Comparison of ENCODE assay signal across 8 cellular contexts in genomic region chr16:87950765-87951549, GRCh38. TPM values are rescaled to one million over a fixed set of nuclear protein-coding genes. Genes with fewer than 3 reads are reported as not detected.
DNase-seq lines count a peak whose midpoint lies in the region; ATAC-seq lines count a peak whose summit lies in the region.

TSS of gene BANP (plus strand) at chr16:87951434. CDS start at chr16:87975116, 23,682 bp downstream.

- peak within 1 kb of the TSS; percentile 98 for H3K27ac Mint-ChIP-seq in activated CD8-positive, alpha-beta memory T cell treated with anti-CD3 and anti-CD28 coated beads, Interleukin-2, amount 10 ng/mL, durations not matched to agents 7 days and 5 days

- peak within 1 kb of the TSS; percentile 96 to 98 for H3K18ac ChIP-seq in mesenchymal stem cell (ENCODE audit: low read depth in 1 of 2, low read length in 2 of 2)

- H2BK120ac ChIP-seq in mesenchymal stem cell (ENCODE audit: low read depth, low read length): peak within 1 kb of the TSS; percentile 91

- peak within 1 kb of the TSS; percentile 5 for H2AK5ac ChIP-seq in mesenchymal stem cell (ENCODE audit: low read length, severe bottlenecking)

- CTCF ChIA-PET in activated CD8-positive, alpha-beta memory T cell treated with anti-CD3 and anti-CD28 coated beads, Interleukin-2, amount 10 ng/mL, durations not matched to agents 7 days and 5 days (lab: Charles Lee): interaction anchor here (0.7 to 1.4 kb wide), 9 partner anchors 10 to 619 kb away, joined by 3 to 5 read pairs (median 4); partner anchors contain the start of gene ZC3H18

- H3K4me1 ChIP-seq in HUES48 (ENCODE audit: control insufficient read depth, insufficient read depth, low read length) (peaks cover 5% of the 10 kb centered on the region; the same call in 1 of the 2 replicates), NT2/D1 (ENCODE audit: insufficient read depth, insufficient read length) (peaks cover 10% of the 10 kb centered on the region), endocrine pancreas (ENCODE audit: control insufficient read depth, insufficient read depth, low read length) (no peaks in the 10 kb centered on the region), mesenchymal stem cell (ENCODE audit: control insufficient read depth, insufficient read depth, low read depth, low read length) (peaks cover 17% of the 10 kb centered on the region)

- H3K79me1 ChIP-seq in mesenchymal stem cell (replicated peaks; ENCODE audit: low read length, poor library complexity, severe bottlenecking): peaks cover 3% of the 10 kb centered on the region

- H3K23ac ChIP-seq in mesenchymal stem cell (ENCODE audit: low read length in 2 of 2): peak within 1 kb of the TSS in 1 of 2 experiments; percentile 46

- peak within 1 kb of the TSS; percentile 98 for H2BK5ac ChIP-seq in mesenchymal stem cell (ENCODE audit: low read depth, low read length, poor library complexity, severe bottlenecking)

- peak within 1 kb of the TSS; percentile 83 to 87 for H2BK12ac ChIP-seq in mesenchymal stem cell (ENCODE audit: low read length in 2 of 2)

- peak; percentile 88 for ATAC-seq in GM21390 (IDR thresholded peaks at IDR 0.05; ENCODE audit: unreplicated experiment)
- peak; percentile 96 for ATAC-seq in activated CD8-positive, alpha-beta memory T cell treated with anti-CD3 and anti-CD28 coated beads, Interleukin-2, amount 10 ng/mL, durations not matched to agents 7 days and 5 days

- DNase-seq in D341Med (ENCODE audit: low spot score) (peak; percentile 99), NT2/D1 (ENCODE audit: low read depth, low spot score) (peak; percentile 99), mesenchymal stem cell (peak; percentile 98)
- peak; percentile 100 for DNase-seq in activated CD8-positive, alpha-beta memory T cell treated with anti-CD3 and anti-CD28 coated beads, Interleukin-2, amount 10 ng/mL, durations not matched to agents 7 days and 5 days
- DNase-seq in stimulated activated CD8-positive, alpha-beta memory T cell treated with anti-CD3 and anti-CD28 coated beads, Interleukin-12 subunit alpha, Interleukin-12 subunit beta, amount 100 ng/mL, for 4 hours (ENCODE audit: low read depth): peak; percentile 93

- H4K8ac ChIP-seq in mesenchymal stem cell (ENCODE audit: low read length): peak within 1 kb of the TSS; percentile 98

- peak within 1 kb of the TSS; percentile 92 for H4K91ac ChIP-seq in mesenchymal stem cell (ENCODE audit: low read length)

- H3K4ac ChIP-seq in mesenchymal stem cell (ENCODE audit: low read depth in 1 of 2, low read length in 2 of 2): peak within 1 kb of the TSS; percentile 96 to 97

- H3K27me3 ChIP-seq in HUES48 (ENCODE audit: control insufficient read depth, insufficient read depth, low read length) (no peaks in the 10 kb centered on the region), NT2/D1 (ENCODE audit: insufficient read depth, insufficient read length) (no peaks in the 10 kb centered on the region), endocrine pancreas (ENCODE audit: control insufficient read depth, insufficient read depth, low read length) (no peaks in the 10 kb centered on the region), mesenchymal stem cell (ENCODE audit: control insufficient read depth in 1 of 2, insufficient read depth in 1 of 2, low read length in 2 of 2) (no peaks in the 10 kb centered on the region)

- H3K27ac ChIP-seq in HUES48 (ENCODE audit: low read depth, low read length): peak within 1 kb of the TSS; percentile 94
- peak within 1 kb of the TSS; percentile 98 for H3K27ac ChIP-seq in mesenchymal stem cell (ENCODE audit: low read length, poor library complexity, severe bottlenecking)

- H3K9me3 ChIP-seq in HUES48 (ENCODE audit: control insufficient read depth, insufficient read depth, low read length): no peaks in the 10 kb centered on the region
- H3K9me3 ChIP-seq in NT2/D1 (ENCODE audit: insufficient read depth, low read length): no peaks in the 10 kb centered on the region
- no peaks in the 10 kb centered on the region for H3K9me3 ChIP-seq in endocrine pancreas (ENCODE audit: control insufficient read depth, low read length)
- no peaks in the 10 kb centered on the region for H3K9me3 ChIP-seq in mesenchymal stem cell (ENCODE audit: control insufficient read depth, low read length)

- H3K36me3 ChIP-seq in HUES48 (ENCODE audit: control insufficient read depth, insufficient read depth, low read length) (peaks cover 24% of the 10 kb centered on the region), NT2/D1 (ENCODE audit: insufficient read depth, insufficient read length, low read length) (peaks cover 39% of the 10 kb centered on the region), endocrine pancreas (ENCODE audit: control insufficient read depth, insufficient read depth, low read length) (no peaks in the 10 kb centered on the region), mesenchymal stem cell (ENCODE audit: control insufficient read depth in 1 of 2, insufficient read depth in 2 of 2, low read depth in 1 of 2, low read length in 2 of 2) (peaks cover 9 to 10% of the 10 kb centered on the region in 2 experiments)

- peak within 1 kb of the TSS; percentile 97 for H2BK15ac ChIP-seq in mesenchymal stem cell (ENCODE audit: low read depth, poor library complexity, severe bottlenecking)

- peak within 1 kb of the TSS; percentile 72 for H3K4me2 ChIP-seq in mesenchymal stem cell (ENCODE audit: low read length, poor library complexity, severe bottlenecking)

- H3K4me3 ChIP-seq in HUES48 (ENCODE audit: low read depth, low read length) (peak within 1 kb of the TSS; percentile 87), NT2/D1 (ENCODE audit: insufficient read length, low read depth) (peak within 1 kb of the TSS; percentile 83), endocrine pancreas (ENCODE audit: control insufficient read depth, insufficient read depth, low read length) (peak within 1 kb of the TSS; percentile 81), mesenchymal stem cell (ENCODE audit: insufficient read depth in 1 of 2, low read depth in 1 of 2, low read length in 2 of 2) (peak within 1 kb of the TSS; percentile 85 to 95)

- WGBS in mesenchymal stem cell: under 1% methylated on average over 56 of the region's 73 CpGs

- H3K36me3 Mint-ChIP-seq in activated CD8-positive, alpha-beta memory T cell treated with anti-CD3 and anti-CD28 coated beads, Interleukin-2, amount 10 ng/mL, durations not matched to agents 7 days and 5 days: peaks cover 16% of the 10 kb centered on the region

- H3K27me3 Mint-ChIP-seq in activated CD8-positive, alpha-beta memory T cell treated with anti-CD3 and anti-CD28 coated beads, Interleukin-2, amount 10 ng/mL, durations not matched to agents 7 days and 5 days: no peaks in the 10 kb centered on the region

- H3K9ac ChIP-seq in HUES48 (ENCODE audit: low read depth, low read length) (peak within 1 kb of the TSS; percentile 97), NT2/D1 (ENCODE audit: insufficient read length, low read depth) (peak within 1 kb of the TSS; percentile 97), endocrine pancreas (ENCODE audit: control insufficient read depth, insufficient read depth, low read length) (peak within 1 kb of the TSS; percentile 84), mesenchymal stem cell (ENCODE audit: low read length) (peak within 1 kb of the TSS; percentile 99)

- H3K4me3 Mint-ChIP-seq in activated CD8-positive, alpha-beta memory T cell treated with anti-CD3 and anti-CD28 coated beads, Interleukin-2, amount 10 ng/mL, durations not matched to agents 7 days and 5 days: peak within 1 kb of the TSS; percentile 89

- peaks cover 64% of the 10 kb centered on the region for H3K4me1 Mint-ChIP-seq in activated CD8-positive, alpha-beta memory T cell treated with anti-CD3 and anti-CD28 coated beads, Interleukin-2, amount 10 ng/mL, durations not matched to agents 7 days and 5 days

- H3K14ac ChIP-seq in mesenchymal stem cell (ENCODE audit: low read length in 2 of 2): peak within 1 kb of the TSS; percentile 84 to 99

- H3K9me3 Mint-ChIP-seq in activated CD8-positive, alpha-beta memory T cell treated with anti-CD3 and anti-CD28 coated beads, Interleukin-2, amount 10 ng/mL, durations not matched to agents 7 days and 5 days (ENCODE audit: low read depth): no peaks in the 10 kb centered on the region

- H2AFZ ChIP-seq in mesenchymal stem cell (ENCODE audit: low read depth, low read length): peak within 1 kb of the TSS; percentile 96

RNA-seq across cellular contexts. Expression of gene BANP, which starts in this region (rescaled TPM):
- 10 to 100 TPM; 36.1 to 48.7 TPM for total RNA-seq in activated CD8-positive, alpha-beta memory T cell treated with anti-CD3 and anti-CD28 coated beads, Interleukin-2, amount 10 ng/mL, durations not matched to agents 7 days and 5 days
- 10.8 TPM for polyA plus RNA-seq in mesenchymal stem cell (2013, experiment 1 of 2)
- 11.0 TPM for polyA plus RNA-seq in mesenchymal stem cell (2013, experiment 2 of 2)

Comparison
In these comparisons a context has a peak if more than half of its experiments do, and no peak if none do; other contexts are left out.
1. Peak in every context shown above with its lines: DNase-seq, ATAC-seq, H3K4me3 ChIP-seq and H3K27ac ChIP-seq.